ENCODE assay signal across 33 cellular contexts in genomic region chr2:39929531-39929930, GRCh38.
"Had no signal": no experiment of that assay in that cellular context is flagged by ENCODE, and none has a peak within 500 bp of the region (broad histone marks: within the 10 kb centered on the region; RNA-seq: fewer than 3 reads in every experiment).

No MANE protein-coding gene starts in this region.

- ATAC-seq: activated CD8-positive, alpha-beta memory T cell treated with anti-CD3 and anti-CD28 coated beads, Interleukin-2, amount 10 ng/mL, durations not matched to agents 7 days and 5 days had no signal

- H3K36me3 Mint-ChIP-seq: brain had no signal

- H3K4me1 Mint-ChIP-seq: activated CD8-positive, alpha-beta memory T cell treated with anti-CD3 and anti-CD28 coated beads, Interleukin-2, amount 10 ng/mL, durations not matched to agents 7 days and 5 days; activated naive CD8-positive, alpha-beta T cell treated with anti-CD3 and anti-CD28 coated beads, Interleukin-2, amount 10 ng/mL, durations not matched to agents 7 days and 5 days had no signal

- H3K9me3 Mint-ChIP-seq: activated naive CD8-positive, alpha-beta T cell treated with anti-CD3 and anti-CD28 coated beads, Interleukin-2, amount 10 ng/mL, durations not matched to agents 7 days and 5 days; brain had no signal

- H3K4me3 Mint-ChIP-seq: activated CD4-positive, alpha-beta T cell treated with anti-CD3 and anti-CD28 coated beads, Interleukin-2, amount 10 ng/mL, durations not matched to agents 7 days and 5 days; activated CD8-positive, alpha-beta memory T cell treated with anti-CD3 and anti-CD28 coated beads, Interleukin-2, amount 10 ng/mL, durations not matched to agents 7 days and 5 days; activated naive CD8-positive, alpha-beta T cell treated with anti-CD3 and anti-CD28 coated beads, Interleukin-2, amount 10 ng/mL, durations not matched to agents 7 days and 5 days; brain had no signal

- H3K27ac ChIP-seq: adrenal gland, PC-9, WERI-Rb-1 had no signal

- H3K27ac Mint-ChIP-seq: activated CD4-positive, alpha-beta T cell treated with anti-CD3 and anti-CD28 coated beads, Interleukin-2, amount 10 ng/mL, durations not matched to agents 7 days and 5 days; activated CD8-positive, alpha-beta memory T cell treated with anti-CD3 and anti-CD28 coated beads, Interleukin-2, amount 10 ng/mL, durations not matched to agents 7 days and 5 days; activated naive CD8-positive, alpha-beta T cell treated with anti-CD3 and anti-CD28 coated beads, Interleukin-2, amount 10 ng/mL, durations not matched to agents 7 days and 5 days; brain had no signal

- DNase-seq: activated CD4-positive, alpha-beta T cell treated with anti-CD3 and anti-CD28 coated beads for 1 hour; activated CD4-positive, alpha-beta T cell treated with anti-CD3 and anti-CD28 coated beads, Interleukin-2, amount 10 ng/mL, durations not matched to agents 7 days and 5 days; activated CD4-positive, alpha-beta T cell treated with anti-CD3 and anti-CD28 coated beads, Interleukin-2, amount 50 U/mL, for 48 hours; activated CD4-positive, CD25-positive, alpha-beta regulatory T cell; activated CD8-positive, alpha-beta memory T cell treated with anti-CD3 and anti-CD28 coated beads for 24 hours; activated CD8-positive, alpha-beta memory T cell treated with anti-CD3 and anti-CD28 coated beads, Interleukin-2, amount 10 ng/mL, durations not matched to agents 7 days and 5 days; activated CD8-positive, alpha-beta memory T cell treated with anti-CD3 and anti-CD28 coated beads, Interleukin-2, amount 50 U/mL, for 48 hours; activated effector memory CD4-positive, alpha-beta T cell treated with anti-CD3 and anti-CD28 coated beads, Interleukin-2, amount 50 U/mL, for 16 hours; activated naive CD4-positive, alpha-beta T cell; activated naive CD4-positive, alpha-beta T cell treated with anti-CD3 and anti-CD28 coated beads, Interleukin-2, amount 50 U/mL, for 16 hours; activated naive CD8-positive, alpha-beta T cell treated with anti-CD3 and anti-CD28 coated beads, Interleukin-2, amount 10 ng/mL, durations not matched to agents 7 days and 5 days; activated T-cell treated with anti-CD3 and anti-CD28 coated beads, Interleukin-2, amount 50 U/mL, for 48 hours; adrenal gland; caudate nucleus; Karpas-422; KBM-7; NCI-H1048; NCI-H1105 treated with DMSO at 0.1 percent for 48 hours; NCI-H1436 treated with DMSO at 0.1 percent for 48 hours; NCI-H1694 treated with DMSO at 0.1 percent for 48 hours; NCI-H2029; NCI-H510A; NCI-H526; NCI-H748 treated with DMSO at 0.1 percent for 48 hours; NK-92 treated with Interleukin-12 subunit alpha and Interleukin-12 subunit beta, amount 100 ng/mL, for 24 hours; Right ventricle myocardium superior; SW 1271; T-helper 1 cell; T-helper 2 cell; T-helper 9 cell; WERI-Rb-1 had no signal

- H3K27me3 Mint-ChIP-seq: activated naive CD8-positive, alpha-beta T cell treated with anti-CD3 and anti-CD28 coated beads, Interleukin-2, amount 10 ng/mL, durations not matched to agents 7 days and 5 days had no signal
